In the genomic region with DNA sequence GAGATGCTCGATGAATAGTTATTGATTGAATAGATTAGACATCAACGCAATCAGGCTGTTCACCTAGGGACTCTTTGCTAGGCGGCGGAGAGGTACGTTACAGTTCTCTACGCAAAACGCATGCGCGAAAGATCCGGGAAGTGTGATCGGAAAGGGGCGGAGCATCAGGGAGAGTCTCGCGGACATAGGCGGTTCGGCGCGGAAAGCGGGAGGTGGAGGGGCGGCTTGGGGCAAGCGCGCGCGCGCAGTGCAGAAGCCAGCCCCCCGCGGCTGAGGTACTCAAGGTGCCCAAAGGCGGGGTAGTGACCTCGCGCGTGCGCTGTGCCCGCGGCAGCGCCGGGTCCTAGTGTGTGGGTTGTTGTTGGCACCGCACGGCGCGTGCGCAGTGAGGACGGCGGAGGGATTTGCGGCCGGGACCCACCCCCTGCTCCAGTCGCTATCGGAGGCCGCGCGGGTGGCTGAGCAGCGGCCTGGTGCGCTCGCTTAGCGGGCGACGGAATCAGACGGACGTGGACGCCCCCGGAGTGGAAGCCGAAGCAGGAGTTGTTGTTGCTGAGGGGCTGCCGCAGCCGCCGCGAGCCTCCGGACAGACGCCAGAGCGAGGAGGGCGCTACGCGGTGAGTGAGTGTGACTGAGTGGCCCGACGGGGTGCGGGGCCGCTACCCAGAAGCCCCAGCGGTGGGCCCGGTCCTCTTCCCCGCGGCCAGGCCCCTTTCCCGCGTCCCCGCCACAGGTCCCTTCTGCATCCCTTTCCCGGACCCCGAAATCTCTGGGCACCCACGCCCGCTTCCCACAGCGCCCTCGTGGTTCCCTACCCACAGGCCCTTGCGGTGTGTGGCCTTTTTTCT, we compare ENCODE assay signal across 1 cellular context.
TF ChIP-seq lines count a peak whose summit lies in the region.

Gene SNRNP70 (plus strand): TSS at position 432 of the 848 bp plus-strand sequence. CDS start 964 bp downstream, outside the sequence.

TF ChIP-seq in HepG2, 621 proteins besides CTCF, POLR2A, EP300 and RAD21 (continued from another document and continues in another):
- peak; percentile 87; the same call in 1 of the 2 replicates for TF ChIP-seq ZNF432 (CRISPR knock-in tag; IDR thresholded peaks at IDR 0.05; ENCODE audit: borderline replicate concordance)
- TF ChIP-seq ZMYM4 (CRISPR knock-in tag; IDR thresholded peaks at IDR 0.05) = peak; percentile 66
- TF ChIP-seq ZBTB25 (CRISPR knock-in tag; IDR thresholded peaks at IDR 0.05) = 0 out of 2 replicates have a peak, but pooled peaks have one; percentile 38
- no peak for TF ChIP-seq SRSF4 (IDR thresholded peaks at IDR 0.05; ENCODE audit: low read depth, low read length, poor library complexity, severe bottlenecking)
- no peak for TF ChIP-seq ZKSCAN8 (CRISPR knock-in tag; IDR thresholded peaks at IDR 0.05; ENCODE audit: borderline replicate concordance)
- no peak for TF ChIP-seq KDM6A (CRISPR knock-in tag; IDR thresholded peaks at IDR 0.05; ENCODE audit: low read depth)
- TF ChIP-seq JUN (CRISPR knock-in tag; IDR thresholded peaks at IDR 0.05) = peak; percentile 53; the same call in 1 of the 2 replicates
- peak; percentile 80 for TF ChIP-seq MEIS2 (CRISPR knock-in tag; IDR thresholded peaks at IDR 0.05)
- TF ChIP-seq ZNF879 (CRISPR knock-in tag; IDR thresholded peaks at IDR 0.05) = peak; percentile 22; the same call in 1 of the 2 replicates
- no peak for TF ChIP-seq HDAC6 (IDR thresholded peaks at IDR 0.05; ENCODE audit: low read depth, low read length)
- peak; percentile 67 for TF ChIP-seq AHR (CRISPR knock-in tag; IDR thresholded peaks at IDR 0.05)
- 0 out of 2 replicates have a peak, but pooled peaks have one; percentile 75 for TF ChIP-seq ZNF124 (CRISPR knock-in tag; IDR thresholded peaks at IDR 0.05)
- TF ChIP-seq ATF6 (CRISPR knock-in tag; conservative IDR thresholded peaks at IDR 0.05) = no peak
- TF ChIP-seq, protein P1, sequence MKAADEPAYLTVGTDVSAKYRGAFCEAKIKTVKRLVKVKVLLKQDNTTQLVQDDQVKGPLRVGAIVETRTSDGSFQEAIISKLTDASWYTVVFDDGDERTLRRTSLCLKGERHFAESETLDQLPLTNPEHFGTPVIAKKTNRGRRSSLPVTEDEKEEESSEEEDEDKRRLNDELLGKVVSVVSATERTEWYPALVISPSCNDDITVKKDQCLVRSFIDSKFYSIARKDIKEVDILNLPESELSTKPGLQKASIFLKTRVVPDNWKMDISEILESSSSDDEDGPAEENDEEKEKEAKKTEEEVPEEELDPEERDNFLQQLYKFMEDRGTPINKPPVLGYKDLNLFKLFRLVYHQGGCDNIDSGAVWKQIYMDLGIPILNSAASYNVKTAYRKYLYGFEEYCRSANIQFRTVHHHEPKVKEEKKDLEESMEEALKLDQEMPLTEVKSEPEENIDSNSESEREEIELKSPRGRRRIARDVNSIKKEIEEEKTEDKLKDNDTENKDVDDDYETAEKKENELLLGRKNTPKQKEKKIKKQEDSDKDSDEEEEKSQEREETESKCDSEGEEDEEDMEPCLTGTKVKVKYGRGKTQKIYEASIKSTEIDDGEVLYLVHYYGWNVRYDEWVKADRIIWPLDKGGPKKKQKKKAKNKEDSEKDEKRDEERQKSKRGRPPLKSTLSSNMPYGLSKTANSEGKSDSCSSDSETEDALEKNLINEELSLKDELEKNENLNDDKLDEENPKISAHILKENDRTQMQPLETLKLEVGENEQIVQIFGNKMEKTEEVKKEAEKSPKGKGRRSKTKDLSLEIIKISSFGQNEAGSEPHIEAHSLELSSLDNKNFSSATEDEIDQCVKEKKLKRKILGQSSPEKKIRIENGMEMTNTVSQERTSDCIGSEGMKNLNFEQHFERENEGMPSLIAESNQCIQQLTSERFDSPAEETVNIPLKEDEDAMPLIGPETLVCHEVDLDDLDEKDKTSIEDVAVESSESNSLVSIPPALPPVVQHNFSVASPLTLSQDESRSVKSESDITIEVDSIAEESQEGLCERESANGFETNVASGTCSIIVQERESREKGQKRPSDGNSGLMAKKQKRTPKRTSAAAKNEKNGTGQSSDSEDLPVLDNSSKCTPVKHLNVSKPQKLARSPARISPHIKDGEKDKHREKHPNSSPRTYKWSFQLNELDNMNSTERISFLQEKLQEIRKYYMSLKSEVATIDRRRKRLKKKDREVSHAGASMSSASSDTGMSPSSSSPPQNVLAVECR (CRISPR knock-in tag; IDR thresholded peaks at IDR 0.05; ENCODE audit: borderline replicate concordance) = peak; percentile 94; the same call in 1 of the 2 replicates
- TF ChIP-seq, protein P2, sequence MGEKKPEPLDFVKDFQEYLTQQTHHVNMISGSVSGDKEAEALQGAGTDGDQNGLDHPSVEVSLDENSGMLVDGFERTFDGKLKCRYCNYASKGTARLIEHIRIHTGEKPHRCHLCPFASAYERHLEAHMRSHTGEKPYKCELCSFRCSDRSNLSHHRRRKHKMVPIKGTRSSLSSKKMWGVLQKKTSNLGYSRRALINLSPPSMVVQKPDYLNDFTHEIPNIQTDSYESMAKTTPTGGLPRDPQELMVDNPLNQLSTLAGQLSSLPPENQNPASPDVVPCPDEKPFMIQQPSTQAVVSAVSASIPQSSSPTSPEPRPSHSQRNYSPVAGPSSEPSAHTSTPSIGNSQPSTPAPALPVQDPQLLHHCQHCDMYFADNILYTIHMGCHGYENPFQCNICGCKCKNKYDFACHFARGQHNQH (CRISPR knock-in tag; IDR thresholded peaks at IDR 0.05) = 0 out of 2 replicates have a peak, but pooled peaks have one; percentile 13
- peak; percentile 28 for TF ChIP-seq TEAD3 (CRISPR knock-in tag; optimal IDR thresholded peaks at IDR 0.05; ENCODE audit: borderline replicate concordance)
- peak; percentile 27; the same call in 1 of the 2 replicates for TF ChIP-seq NFYB (CRISPR knock-in tag; IDR thresholded peaks at IDR 0.05)
- TF ChIP-seq, protein P3, sequence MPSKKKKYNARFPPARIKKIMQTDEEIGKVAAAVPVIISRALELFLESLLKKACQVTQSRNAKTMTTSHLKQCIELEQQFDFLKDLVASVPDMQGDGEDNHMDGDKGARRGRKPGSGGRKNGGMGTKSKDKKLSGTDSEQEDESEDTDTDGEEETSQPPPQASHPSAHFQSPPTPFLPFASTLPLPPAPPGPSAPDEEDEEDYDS (CRISPR knock-in tag; IDR thresholded peaks at IDR 0.05) = peak; percentile 43; the same call in 1 of the 2 replicates
- no peak for TF ChIP-seq HMGA1 (CRISPR knock-in tag; conservative IDR thresholded peaks at IDR 0.05)
- TF ChIP-seq PCBP1 (IDR thresholded peaks at IDR 0.05; ENCODE audit: borderline replicate concordance, low read depth, low read length) = peak; percentile 95
- no peak for TF ChIP-seq FLYWCH1 (CRISPR knock-in tag; IDR thresholded peaks at IDR 0.05)
- TF ChIP-seq ZNF850 (CRISPR knock-in tag; conservative IDR thresholded peaks at IDR 0.05) = no peak
- TF ChIP-seq RAD51 (IDR thresholded peaks at IDR 0.05; ENCODE audit: borderline replicate concordance) = no peak
- TF ChIP-seq ZMYM2 (CRISPR knock-in tag; IDR thresholded peaks at IDR 0.05) = no peak
- no peak for TF ChIP-seq ZNF562 (CRISPR knock-in tag; IDR thresholded peaks at IDR 0.05; ENCODE audit: borderline replicate concordance)
- TF ChIP-seq, protein P4, sequence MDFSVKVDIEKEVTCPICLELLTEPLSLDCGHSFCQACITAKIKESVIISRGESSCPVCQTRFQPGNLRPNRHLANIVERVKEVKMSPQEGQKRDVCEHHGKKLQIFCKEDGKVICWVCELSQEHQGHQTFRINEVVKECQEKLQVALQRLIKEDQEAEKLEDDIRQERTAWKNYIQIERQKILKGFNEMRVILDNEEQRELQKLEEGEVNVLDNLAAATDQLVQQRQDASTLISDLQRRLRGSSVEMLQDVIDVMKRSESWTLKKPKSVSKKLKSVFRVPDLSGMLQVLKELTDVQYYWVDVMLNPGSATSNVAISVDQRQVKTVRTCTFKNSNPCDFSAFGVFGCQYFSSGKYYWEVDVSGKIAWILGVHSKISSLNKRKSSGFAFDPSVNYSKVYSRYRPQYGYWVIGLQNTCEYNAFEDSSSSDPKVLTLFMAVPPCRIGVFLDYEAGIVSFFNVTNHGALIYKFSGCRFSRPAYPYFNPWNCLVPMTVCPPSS (IDR thresholded peaks at IDR 0.05) = no peak
- TF ChIP-seq FOXJ3 (CRISPR knock-in tag; IDR thresholded peaks at IDR 0.05; ENCODE audit: borderline replicate concordance) = peak; percentile 67
- no peak for TF ChIP-seq CC2D1A (CRISPR knock-in tag; IDR thresholded peaks at IDR 0.05)
- no peak for TF ChIP-seq PCBP2 (optimal IDR thresholded peaks at IDR 0.05; ENCODE audit: low read depth, low read length, poor library complexity, severe bottlenecking)
- TF ChIP-seq CBFB (CRISPR knock-in tag; IDR thresholded peaks at IDR 0.05) = peak; percentile 69; the same call in 1 of the 2 replicates
- TF ChIP-seq, protein P5, sequence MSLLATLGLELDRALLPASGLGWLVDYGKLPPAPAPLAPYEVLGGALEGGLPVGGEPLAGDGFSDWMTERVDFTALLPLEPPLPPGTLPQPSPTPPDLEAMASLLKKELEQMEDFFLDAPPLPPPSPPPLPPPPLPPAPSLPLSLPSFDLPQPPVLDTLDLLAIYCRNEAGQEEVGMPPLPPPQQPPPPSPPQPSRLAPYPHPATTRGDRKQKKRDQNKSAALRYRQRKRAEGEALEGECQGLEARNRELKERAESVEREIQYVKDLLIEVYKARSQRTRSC (CRISPR knock-in tag; IDR thresholded peaks at IDR 0.05; ENCODE audit: low read depth) = no peak
- peak; percentile 96 for TF ChIP-seq SP4 (CRISPR knock-in tag; IDR thresholded peaks at IDR 0.05)
- TF ChIP-seq ZSCAN21 (CRISPR knock-in tag; IDR thresholded peaks at IDR 0.05; ENCODE audit: borderline replicate concordance) = peak; percentile 63; the same call in 1 of the 2 replicates
- TF ChIP-seq PPARG (CRISPR knock-in tag; conservative IDR thresholded peaks at IDR 0.05) = no peak; the same call in 1 of the 2 replicates
- peak; percentile 48 for TF ChIP-seq MIXL1 (CRISPR knock-in tag; IDR thresholded peaks at IDR 0.05)
- no peak; the same call in none of the 2 replicates for TF ChIP-seq ZNF552 (CRISPR knock-in tag; IDR thresholded peaks at IDR 0.05; ENCODE audit: borderline replicate concordance)
- TF ChIP-seq MYNN (CRISPR knock-in tag; IDR thresholded peaks at IDR 0.05; ENCODE audit: low read depth) = no peak; the same call in 1 of the 2 replicates
- TF ChIP-seq E2F1 (CRISPR knock-in tag; IDR thresholded peaks at IDR 0.05) = peak; percentile 84
- peak; percentile 87 for TF ChIP-seq HOXA3 (CRISPR knock-in tag; IDR thresholded peaks at IDR 0.05)
- no peak; the same call in 1 of the 2 replicates for TF ChIP-seq MTF1 (CRISPR knock-in tag; IDR thresholded peaks at IDR 0.05)
- peak; percentile 89; the same call in 1 of the 2 replicates for TF ChIP-seq ZNF543 (CRISPR knock-in tag; IDR thresholded peaks at IDR 0.05)
- no peak for TF ChIP-seq NR2F6 (IDR thresholded peaks at IDR 0.05)
- TF ChIP-seq NR2F6 (CRISPR knock-in tag; IDR thresholded peaks at IDR 0.05) = no peak; the same call in 1 of the 2 replicates
- TF ChIP-seq ETV6 (CRISPR knock-in tag; conservative IDR thresholded peaks at IDR 0.05) = peak; percentile 70; the same call in 1 of the 2 replicates
- TF ChIP-seq TBL1XR1 (IDR thresholded peaks at IDR 0.05; ENCODE audit: borderline replicate concordance, low read length, partially characterized antibody) = no peak
- TF ChIP-seq LBX2 (CRISPR knock-in tag; IDR thresholded peaks at IDR 0.05; ENCODE audit: borderline replicate concordance) = peak; percentile 93
- TF ChIP-seq, protein P6, sequence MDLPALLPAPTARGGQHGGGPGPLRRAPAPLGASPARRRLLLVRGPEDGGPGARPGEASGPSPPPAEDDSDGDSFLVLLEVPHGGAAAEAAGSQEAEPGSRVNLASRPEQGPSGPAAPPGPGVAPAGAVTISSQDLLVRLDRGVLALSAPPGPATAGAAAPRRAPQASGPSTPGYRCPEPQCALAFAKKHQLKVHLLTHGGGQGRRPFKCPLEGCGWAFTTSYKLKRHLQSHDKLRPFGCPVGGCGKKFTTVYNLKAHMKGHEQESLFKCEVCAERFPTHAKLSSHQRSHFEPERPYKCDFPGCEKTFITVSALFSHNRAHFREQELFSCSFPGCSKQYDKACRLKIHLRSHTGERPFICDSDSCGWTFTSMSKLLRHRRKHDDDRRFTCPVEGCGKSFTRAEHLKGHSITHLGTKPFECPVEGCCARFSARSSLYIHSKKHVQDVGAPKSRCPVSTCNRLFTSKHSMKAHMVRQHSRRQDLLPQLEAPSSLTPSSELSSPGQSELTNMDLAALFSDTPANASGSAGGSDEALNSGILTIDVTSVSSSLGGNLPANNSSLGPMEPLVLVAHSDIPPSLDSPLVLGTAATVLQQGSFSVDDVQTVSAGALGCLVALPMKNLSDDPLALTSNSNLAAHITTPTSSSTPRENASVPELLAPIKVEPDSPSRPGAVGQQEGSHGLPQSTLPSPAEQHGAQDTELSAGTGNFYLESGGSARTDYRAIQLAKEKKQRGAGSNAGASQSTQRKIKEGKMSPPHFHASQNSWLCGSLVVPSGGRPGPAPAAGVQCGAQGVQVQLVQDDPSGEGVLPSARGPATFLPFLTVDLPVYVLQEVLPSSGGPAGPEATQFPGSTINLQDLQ (CRISPR knock-in tag; IDR thresholded peaks at IDR 0.05) = peak; percentile 94; the same call in 1 of the 2 replicates
